Comparison of ENCODE assay signal across 8 cellular contexts in genomic region chr11:96267490-96268010, GRCh38.
A peak's percentile ranks its signal among the peaks of the same experiment; 100 is the strongest.
DNase-seq lines count a peak whose midpoint lies in the region; ATAC-seq and TF ChIP-seq lines count a peak whose summit lies in the region.

No MANE protein-coding gene starts in this region.

- peak overlapping the region; percentile 68 for H3K27ac ChIP-seq in CD4-positive, alpha-beta memory T cell (ENCODE audit: low read depth, low read length)

- peak overlapping the region; percentile 70 to 90 (median 82) for H3K4me3 Mint-ChIP-seq in CD4-positive, alpha-beta memory T cell
- H3K4me3 Mint-ChIP-seq in MCF 10A (ENCODE audit: unreplicated experiment), result no peak overlapping the region

- peaks cover 62 to 92% (median 77%) of the 10 kb centered on the region in 4 donors for H3K4me1 Mint-ChIP-seq in CD4-positive, alpha-beta memory T cell
- peaks cover 30% of the 10 kb centered on the region for H3K4me1 Mint-ChIP-seq in MCF 10A (ENCODE audit: insufficient read depth, unreplicated experiment)

- H3K27me3 ChIP-seq in CD4-positive, alpha-beta memory T cell (ENCODE audit: insufficient read depth, low read length), result no peaks in the 10 kb centered on the region
- H3K27me3 ChIP-seq in MG63, result no peaks in the 10 kb centered on the region

- H3K36me3 Mint-ChIP-seq in CD4-positive, alpha-beta memory T cell, result peaks cover 31 to 51% of the 10 kb centered on the region in 2 donors
- peaks cover 19% of the 10 kb centered on the region for H3K36me3 Mint-ChIP-seq in MCF 10A (ENCODE audit: insufficient read depth, unreplicated experiment)

- peak overlapping the region; percentile 88 to 96 (median 93) for H3K27ac Mint-ChIP-seq in CD4-positive, alpha-beta memory T cell
- peak overlapping the region; percentile 96 for H3K27ac Mint-ChIP-seq in MCF 10A (ENCODE audit: low read depth, unreplicated experiment)

- no TSS peak for BruUV-seq in MCF 10A (replicated peaks; lab: Mats Ljungman, UMichigan)

- H3K9me3 Mint-ChIP-seq in CD4-positive, alpha-beta memory T cell, result peaks cover 0 to 10% (median under 1%) of the 10 kb centered on the region in 8 donors
- peaks cover 9% of the 10 kb centered on the region for H3K9me3 Mint-ChIP-seq in MCF 10A (ENCODE audit: unreplicated experiment)

- H3K4me3 ChIP-seq in CD4-positive, alpha-beta memory T cell (ENCODE audit: low read length in 2 of 2), result peak overlapping the region; percentile 14 to 28
- no peak overlapping the region for H3K4me3 ChIP-seq in MG63

- CTCF ChIA-PET in CD4-positive, alpha-beta memory T cell (lab: Charles Lee; ENCODE audit: partially characterized antibody), result interaction anchor here (1.1 to 3.9 kb wide), 7 partner anchors 12 to 256 kb away, joined by 3 to 32 read pairs (median 4); partner anchors contain the start of gene MAML2
- CTCF ChIA-PET in MCF 10A (lab: Yijun Ruan, JAX), result interaction anchor here (1.2 to 4.4 kb wide), 2 partner anchors 75 to 212 kb away, joined by 3 to 19 read pairs; partner anchors contain the start of gene MAML2

- H3K4me1 ChIP-seq in CD4-positive, alpha-beta memory T cell (ENCODE audit: insufficient read depth, low read length), result peaks cover 57% of the 10 kb centered on the region

- H3K27me3 Mint-ChIP-seq in CD4-positive, alpha-beta memory T cell, result no peaks in the 10 kb centered on the region
- H3K27me3 Mint-ChIP-seq in MCF 10A (ENCODE audit: insufficient read depth, unreplicated experiment), result no peaks in the 10 kb centered on the region

- TF ChIP-seq CTCF in MCF 10A (IDR thresholded peaks at IDR 0.05; ENCODE audit: unreplicated experiment), result no peak

- DNase-seq in CD4-positive, alpha-beta memory T cell, result peak; percentile 35 to 71 (median 46)
- DNase-seq in MCF 10A (ENCODE audit: unreplicated experiment) (no peak), NCI-H2081 (lab: John Stamatoyannopoulos, UW) (no peak), epidermal melanocyte (ENCODE audit: insufficient read length, low spot score) (no peak), MG63 (no peak)
- peak; percentile 60 for DNase-seq in stimulated activated CD4-positive, alpha-beta T cell treated with anti-CD3 and anti-CD28 coated beads, Interleukin-2, amount 100 ng/mL, for 4 hours (ENCODE audit: low read depth)

- POLR2A ChIA-PET in CD4-positive, alpha-beta memory T cell (lab: Charles Lee; ENCODE audit: partially characterized antibody), result interaction anchor here (0.7 to 3.4 kb wide), 11 partner anchors 9 to 1036 kb away, joined by 3 to 27 read pairs (median 6); partner anchors contain the start of genes MAML2 and SESN3
- POLR2A ChIA-PET in MCF 10A (lab: Yijun Ruan, JAX), result interaction anchor here (1.1 to 7.1 kb wide), 4 partner anchors 11 to 41 kb away, joined by 4 to 76 read pairs (median 20); no protein-coding TSS in a partner anchor

- H3K36me3 ChIP-seq in CD4-positive, alpha-beta memory T cell (ENCODE audit: insufficient read depth, low read length), result no peaks in the 10 kb centered on the region
- H3K36me3 ChIP-seq in MG63, result no peaks in the 10 kb centered on the region

- no peaks in the 10 kb centered on the region for H3K9me3 ChIP-seq in CD4-positive, alpha-beta memory T cell (ENCODE audit: control insufficient read depth in 1 of 2, low read length in 2 of 2)
- peaks cover 4% of the 10 kb centered on the region for H3K9me3 ChIP-seq in MG63

- intact Hi-C loops in CD4-positive, alpha-beta memory T cell (cut with micrococcal nuclease), result loop anchor here (1.0 kb wide), 2 partner anchors 8 to 13 kb away; no protein-coding TSS in a partner anchor
- intact Hi-C loops in MCF 10A (cut with micrococcal nuclease), result no loop called here

- ATAC-seq in GM21367 (IDR thresholded peaks at IDR 0.05; ENCODE audit: unreplicated experiment) (peak; percentile 90), HG03565 (IDR thresholded peaks at IDR 0.05; ENCODE audit: unreplicated experiment) (peak; percentile 94)

Comparison
In these comparisons a context has a peak if more than half of its experiments do, and no peak if none do; other contexts are left out.
1. DNase-seq: peak in CD4-positive, alpha-beta memory T cell (5 of 5) and stimulated activated CD4-positive, alpha-beta T cell treated with anti-CD3 and anti-CD28 coated beads, Interleukin-2, amount 100 ng/mL, for 4 hours (single experiment); none in MCF 10A (single experiment), NCI-H2081 (0 of 2), epidermal melanocyte (single experiment) and MG63 (single experiment).